Comparison of ENCODE assay signal across 34 cellular contexts in the genomic region with DNA sequence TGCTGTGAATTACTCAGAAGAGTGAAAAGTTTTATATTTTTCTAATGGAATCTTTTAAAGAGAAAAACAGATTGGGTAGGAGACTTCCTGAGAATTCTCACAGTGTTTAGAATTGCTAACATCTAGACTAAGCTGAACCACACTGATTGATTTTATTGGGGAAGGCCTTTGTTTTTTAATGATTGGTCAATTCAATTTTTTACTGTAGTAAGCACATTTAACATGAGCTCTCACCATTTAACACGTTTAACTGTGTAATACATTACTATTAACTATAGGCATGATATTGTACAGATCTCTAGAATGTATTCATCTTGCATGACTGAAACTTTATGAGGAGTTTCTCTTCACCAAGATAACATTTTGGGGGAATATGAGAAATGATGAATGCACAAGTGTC.
DNase-seq lines count a peak whose midpoint lies in the region; ATAC-seq, FAIRE-seq and TF ChIP-seq lines count a peak whose summit lies in the region.
"Had no signal": no experiment of that assay in that cellular context is flagged by ENCODE, and none has a peak within 500 bp of the region (broad histone marks: within the 10 kb centered on the region; RNA-seq: fewer than 3 reads in every experiment).

No MANE protein-coding gene starts in this region.

- H3K9me2 ChIP-seq in Karpas-422 (replicated peaks; ENCODE audit: insufficient read depth, low read length) = no peaks in the 10 kb centered on the region

- no peak overlapping the region for H2BK5ac ChIP-seq in IMR-90 (ENCODE audit: low read depth, low read length, poor library complexity, severe bottlenecking)

- H3K4me1 ChIP-seq in HepG2 (ENCODE audit: insufficient read depth, low read length) (no peaks in the 10 kb centered on the region), right lobe of liver (no peaks in the 10 kb centered on the region), A549 (no peaks in the 10 kb centered on the region), IMR-90 (ENCODE audit: control insufficient read depth, insufficient read depth, low read length) (no peaks in the 10 kb centered on the region), smooth muscle cell (ENCODE audit: low read depth) (no peaks in the 10 kb centered on the region), Karpas-422 (ENCODE audit: low read length) (no peaks in the 10 kb centered on the region)
- H3K4me1 ChIP-seq: BE2C; BLaER1; BLaER1 treated with 17β-estradiol and CSF1 and Interleukin-3, amounts not matched to agents 10 nM and 100 nM; Caco-2 had no signal

- H2AFZ ChIP-seq in HepG2 (ENCODE audit: low read length) (no peak overlapping the region), IMR-90 (replicated peaks; ENCODE audit: low read length, poor library complexity) (no peak overlapping the region), smooth muscle cell (ENCODE audit: low read depth) (peak overlapping the region; percentile 27), Karpas-422 (ENCODE audit: low read length) (no peak overlapping the region)

- H3K23ac ChIP-seq in IMR-90 (ENCODE audit: low read depth, low read length) = no peak overlapping the region

- H3K27me3 ChIP-seq in HepG2 (ENCODE audit: control insufficient read depth in 1 of 2, insufficient read depth in 2 of 2, low read length in 2 of 2) (no peaks in the 10 kb centered on the region), right lobe of liver (no peaks in the 10 kb centered on the region), IMR-90 (ENCODE audit: control insufficient read depth, insufficient read depth, low read length) (no peaks in the 10 kb centered on the region), smooth muscle cell (ENCODE audit: low read depth) (no peaks in the 10 kb centered on the region), Karpas-422 (ENCODE audit: low read length) (no peaks in the 10 kb centered on the region)
- H3K27me3 ChIP-seq: BE2C; BLaER1; BLaER1 treated with 17β-estradiol and CSF1 and Interleukin-3, amounts not matched to agents 10 nM and 100 nM had no signal

- FAIRE-seq in HepG2 (lab: Jason Lieb, UNC) (no peak), A549 (lab: Jason Lieb, UNC) (no peak)
- FAIRE-seq: A204.1, D721Med had no signal

- no peak overlapping the region for H3K18ac ChIP-seq in IMR-90 (ENCODE audit: low read depth, low read length)

- TF ChIP-seq RAD21 in HepG2 (CRISPR knock-in tag; IDR thresholded peaks at IDR 0.05) = no peak
- TF ChIP-seq RAD21 in A549 (conservative IDR thresholded peaks at IDR 0.05 in 1 of 2, IDR thresholded peaks at IDR 0.05 in 1 of 2) = no peak
- no peak for TF ChIP-seq RAD21 in IMR-90 (IDR thresholded peaks at IDR 0.05; ENCODE audit: low read length)

- BruUV-seq in HepG2 (replicated peaks; lab: Mats Ljungman, UMichigan) = no TSS peak
- BruUV-seq in IMR-90 (replicated peaks; lab: Mats Ljungman, UMichigan) = no TSS peak

- no peaks in the 10 kb centered on the region for H3K9me3 ChIP-seq in HepG2 (ENCODE audit: low read length)
- H3K9me3 ChIP-seq in right lobe of liver = no peaks in the 10 kb centered on the region
- H3K9me3 ChIP-seq in A549 = no peaks in the 10 kb centered on the region
- no peaks in the 10 kb centered on the region for H3K9me3 ChIP-seq in IMR-90 (ENCODE audit: control insufficient read depth, insufficient read depth, low read length)
- H3K9me3 ChIP-seq in smooth muscle cell (replicated peaks; ENCODE audit: low read depth) = no peaks in the 10 kb centered on the region
- peaks cover 31% of the 10 kb centered on the region for H3K9me3 ChIP-seq in Karpas-422 (ENCODE audit: low read length)
- H3K9me3 ChIP-seq: BE2C; BLaER1; BLaER1 treated with 17β-estradiol and CSF1 and Interleukin-3, amounts not matched to agents 10 nM and 100 nM; Caco-2 had no signal

- no peak overlapping the region for H4K5ac ChIP-seq in IMR-90 (ENCODE audit: low read depth, low read length)

- H3K9me1 ChIP-seq in IMR-90 (ENCODE audit: insufficient read depth, low read length) = no peaks in the 10 kb centered on the region

- H2BK15ac ChIP-seq in IMR-90 (ENCODE audit: low read depth, low read length) = no peak overlapping the region

- no peaks in the 10 kb centered on the region for H3K79me2 ChIP-seq in HepG2 (ENCODE audit: insufficient read depth, low read length)
- H3K79me2 ChIP-seq in smooth muscle cell (ENCODE audit: low read depth) = no peaks in the 10 kb centered on the region
- no peaks in the 10 kb centered on the region for H3K79me2 ChIP-seq in Karpas-422 (ENCODE audit: low read length)

- H3K4me2 ChIP-seq in HepG2 (ENCODE audit: low read depth, low read length) (no peak overlapping the region), A549 (no peak overlapping the region), IMR-90 (ENCODE audit: low read depth, low read length) (no peak overlapping the region), smooth muscle cell (no peak overlapping the region), Karpas-422 (ENCODE audit: low read depth, low read length, poor library complexity, severe bottlenecking) (no peak overlapping the region)
- H3K4me2 ChIP-seq: BLaER1; BLaER1 treated with 17β-estradiol and CSF1 and Interleukin-3, amounts not matched to agents 10 nM and 100 nM had no signal

- TF ChIP-seq CTCF in HepG2 (CRISPR knock-in tag; IDR thresholded peaks at IDR 0.05) (no peak), right lobe of liver (IDR thresholded peaks at IDR 0.05) (no peak), A549 (IDR thresholded peaks at IDR 0.05) (no peak), IMR-90 (conservative IDR thresholded peaks at IDR 0.05; ENCODE audit: low read depth, low read length) (no peak), smooth muscle cell (IDR thresholded peaks at IDR 0.05; ENCODE audit: borderline replicate concordance, insufficient read depth, poor library complexity, severe bottlenecking) (no peak)

- no peak for ATAC-seq in HepG2
- ATAC-seq in right lobe of liver = no peak
- no peak for ATAC-seq in A549
- ATAC-seq in IMR-90 (ENCODE audit: low read depth) = no peak
- no peak for ATAC-seq in GM18502 (IDR thresholded peaks at IDR 0.05; ENCODE audit: poor library complexity, unreplicated experiment)
- ATAC-seq: CD8-positive, alpha-beta T cell had no signal

- intact Hi-C loops in HepG2 (cut with micrococcal nuclease; ENCODE audit: unreplicated experiment) (no loop called here), right lobe of liver (cut with DNase I) (no loop called here), IMR-90 (cut with micrococcal nuclease) (no loop called here)

- no peak overlapping the region for H3K4ac ChIP-seq in IMR-90 (ENCODE audit: low read depth, low read length)

- no peak for TF ChIP-seq POLR2A in HepG2 (IDR thresholded peaks at IDR 0.05; ENCODE audit: insufficient read depth in 1 of 2, low read depth in 2 of 2, low read length in 2 of 2)
- no peak for TF ChIP-seq POLR2A in right lobe of liver (IDR thresholded peaks at IDR 0.05)
- TF ChIP-seq POLR2A in A549 (IDR thresholded peaks at IDR 0.05; ENCODE audit: low read length) = no peak
- TF ChIP-seq POLR2A in IMR-90 (IDR thresholded peaks at IDR 0.05; ENCODE audit: low read depth, low read length) = no peak

- H2AK5ac ChIP-seq in IMR-90 (ENCODE audit: low read depth, low read length) = no peak overlapping the region

- H2AK9ac ChIP-seq in IMR-90 (replicated peaks; ENCODE audit: low read depth, low read length, poor library complexity) = no peak overlapping the region

- in situ Hi-C loops in HepG2 (cut with HindIII; ENCODE audit: extremely low pct_ligation_motif_present, low pct_unique_long_range_greater_than_20kb) (no loop called here), IMR-90 (cut with MboI; ENCODE audit: low sequenced_read_pairs) (no loop called here)

- H3K27ac ChIP-seq in HepG2 (ENCODE audit: extremely low read length, insufficient read depth, low read length) = no peak overlapping the region
- no peak overlapping the region for H3K27ac ChIP-seq in right lobe of liver
- no peak overlapping the region for H3K27ac ChIP-seq in A549
- H3K27ac ChIP-seq in IMR-90 (ENCODE audit: insufficient read depth, low read length) = no peak overlapping the region
- no peak overlapping the region for H3K27ac ChIP-seq in smooth muscle cell (ENCODE audit: low read depth)
- no peak overlapping the region for H3K27ac ChIP-seq in Karpas-422 (ENCODE audit: low read length)
- H3K27ac ChIP-seq: 22Rv1; BLaER1; BLaER1 treated with 17β-estradiol and CSF1 and Interleukin-3, amounts not matched to agents 10 nM and 100 nM; C4-2B had no signal

- TF ChIP-seq EP300 in HepG2 (IDR thresholded peaks at IDR 0.05; ENCODE audit: low read depth in 2 of 2, low read length in 2 of 2) (no peak), HepG2 (CRISPR knock-in tag; IDR thresholded peaks at IDR 0.05; ENCODE audit: borderline replicate concordance) (no peak), A549 (IDR thresholded peaks at IDR 0.05) (no peak)

- no peaks in the 10 kb centered on the region for H3F3A ChIP-seq in smooth muscle cell (ENCODE audit: low read depth)

- H3K9ac ChIP-seq in HepG2 (ENCODE audit: insufficient read depth, low read depth, low read length) = no peak overlapping the region
- no peak overlapping the region for H3K9ac ChIP-seq in IMR-90 (ENCODE audit: low read depth, low read length)
- no peak overlapping the region for H3K9ac ChIP-seq in smooth muscle cell (ENCODE audit: low read depth)
- H3K9ac ChIP-seq in Karpas-422 (ENCODE audit: low read length) = no peak overlapping the region
- H3K9ac ChIP-seq: BLaER1; BLaER1 treated with 17β-estradiol and CSF1 and Interleukin-3, amounts not matched to agents 10 nM and 100 nM had no signal

- WGBS in HepG2 (ENCODE audit: low lambda C conversion rate) = 5% methylated on average over 1 of the region's 1 CpG
- WGBS in right lobe of liver (ENCODE audit: insufficient coverage, low coverage, low lambda C conversion rate, missing lambda C conversion rate) = 31% methylated on average over 1 of the region's 1 CpG
- 0% methylated on average over 1 of the region's 1 CpG for WGBS in A549 (ENCODE audit: missing lambda C conversion rate)
- WGBS in IMR-90 (ENCODE audit: extremely low coverage in 2 of 2, insufficient read length in 1 of 2), 2 experiments = no CpG with 5 or more reads among the region's 1 CpG
- WGBS in smooth muscle cell (ENCODE audit: low lambda C conversion rate) = 61% methylated on average over 1 of the region's 1 CpG

- H4K91ac ChIP-seq in IMR-90 (ENCODE audit: insufficient read depth, low read depth, low read length) = no peak overlapping the region

- dilution Hi-C loops in IMR-90 (cut with HindIII; ENCODE audit: low sequenced_read_pairs, unreplicated experiment) = no loop called here

- no peak overlapping the region for H3K56ac ChIP-seq in IMR-90 (ENCODE audit: extremely low read depth, insufficient read depth, low read length)

- H3K79me1 ChIP-seq in IMR-90 (ENCODE audit: low read depth in 1 of 2, low read length in 2 of 2) = no peaks in the 10 kb centered on the region

- no peak overlapping the region for H3K4me3 ChIP-seq in HepG2 (replicated peaks in 1 of 3; ENCODE audit: insufficient read depth in 1 of 3, low read depth in 2 of 3, low read length in 3 of 3)
- H3K4me3 ChIP-seq in right lobe of liver = no peak overlapping the region
- H3K4me3 ChIP-seq in A549 = no peak overlapping the region
- no peak overlapping the region for H3K4me3 ChIP-seq in IMR-90 (ENCODE audit: insufficient read depth, low read depth, low read length)
- H3K4me3 ChIP-seq in smooth muscle cell = no peak overlapping the region
- no peak overlapping the region for H3K4me3 ChIP-seq in Karpas-422 (ENCODE audit: low read length)
- H3K4me3 ChIP-seq: BLaER1; BLaER1 treated with 17β-estradiol and CSF1 and Interleukin-3, amounts not matched to agents 10 nM and 100 nM had no signal

- H4K8ac ChIP-seq in IMR-90 (ENCODE audit: low read depth in 2 of 2, low read length in 2 of 2) = no peak overlapping the region

- H3K14ac ChIP-seq in IMR-90 (replicated peaks; ENCODE audit: low read depth, low read length) = no peak overlapping the region

- POLR2A ChIA-PET in HepG2 (lab: Yijun Ruan, JAX) = no interaction called here
- POLR2A ChIA-PET in A549 (lab: Yijun Ruan, JAX) = no interaction called here
- POLR2A ChIA-PET in IMR-90 (lab: Charles Lee; ENCODE audit: unreplicated experiment) = no interaction called here

- H2BK120ac ChIP-seq in IMR-90 (ENCODE audit: low read depth, low read length) = no peak overlapping the region

- CTCF ChIA-PET in HepG2 (lab: Yijun Ruan, JAX; ENCODE audit: low intra/inter-chr PET ratio, low total read pairs) (no interaction called here), A549 (lab: Yijun Ruan, JAX) (no interaction called here), IMR-90 (lab: Yijun Ruan, JAX) (interaction anchor here (0.7 kb wide), 1 partner anchor 102 kb away, joined by 3 read pairs; no protein-coding TSS in a partner anchor)

- H2BK20ac ChIP-seq in IMR-90 (ENCODE audit: low read depth, low read length) = no peak overlapping the region

- H3K36me3 ChIP-seq in HepG2 (replicated peaks in 1 of 2; ENCODE audit: control insufficient read depth in 1 of 2, insufficient read depth in 2 of 2, low read length in 2 of 2) (no peaks in the 10 kb centered on the region), right lobe of liver (no peaks in the 10 kb centered on the region), IMR-90 (ENCODE audit: control insufficient read depth, insufficient read depth, low read length) (no peaks in the 10 kb centered on the region), smooth muscle cell (ENCODE audit: low read depth) (no peaks in the 10 kb centered on the region), Karpas-422 (ENCODE audit: insufficient read depth, low read length) (no peaks in the 10 kb centered on the region)
- H3K36me3 ChIP-seq: BE2C; BLaER1; BLaER1 treated with 17β-estradiol and CSF1 and Interleukin-3, amounts not matched to agents 10 nM and 100 nM had no signal

- no peak for DNase-seq in HepG2 (ENCODE audit: low spot score)
- DNase-seq in right lobe of liver = no peak
- no peak for DNase-seq in A549 (ENCODE audit: low read depth in 1 of 2, low spot score in 1 of 2)
- DNase-seq in IMR-90 = no peak
- no peak for DNase-seq in smooth muscle cell (lab: John Stamatoyannopoulos, UW; ENCODE audit: unreplicated experiment)
- no peak for DNase-seq in Karpas-422
- DNase-seq in activated effector memory CD4-positive, alpha-beta T cell treated with Interleukin-2 at 50 U/mL for 16 hours = no peak
- DNase-seq: 8988T; ACHN; AML-193; BE2C; C1 segment of cervical spinal cord; Caco-2; Calu3; CD4-positive, alpha-beta memory T cell; CD4-positive, alpha-beta T cell; CD4-positive, CD25-positive, alpha-beta regulatory T cell; CD8-positive, alpha-beta memory T cell; CD8-positive, alpha-beta T cell; COR-L47; DMS 273 treated with DMSO at 0.1 percent for 48 hours; DMS153; DMS53; DMS79; DMS79 treated with DMSO at 0.1 percent for 48 hours; DND-41; EL had no signal

- no peaks in the 10 kb centered on the region for H4K20me1 ChIP-seq in HepG2 (ENCODE audit: insufficient read depth, low read length)
- H4K20me1 ChIP-seq in IMR-90 (ENCODE audit: insufficient read depth, low read length) = no peaks in the 10 kb centered on the region
- H4K20me1 ChIP-seq in smooth muscle cell (ENCODE audit: low read depth) = no peaks in the 10 kb centered on the region
- no peaks in the 10 kb centered on the region for H4K20me1 ChIP-seq in Karpas-422 (ENCODE audit: insufficient read depth, low read depth, low read length)
- H4K20me1 ChIP-seq: BLaER1; BLaER1 treated with 17β-estradiol and CSF1 and Interleukin-3, amounts not matched to agents 10 nM and 100 nM had no signal

Comparison
In these comparisons a context has a peak if more than half of its experiments do, and no peak if none do; other contexts are left out.
1. Of the 38 proteins assayed by ChIP-seq in both HepG2 and A549: peak only in HepG2: none; only in A549: none; in both: MAFK; in neither: 37.